In the genomic region with DNA sequence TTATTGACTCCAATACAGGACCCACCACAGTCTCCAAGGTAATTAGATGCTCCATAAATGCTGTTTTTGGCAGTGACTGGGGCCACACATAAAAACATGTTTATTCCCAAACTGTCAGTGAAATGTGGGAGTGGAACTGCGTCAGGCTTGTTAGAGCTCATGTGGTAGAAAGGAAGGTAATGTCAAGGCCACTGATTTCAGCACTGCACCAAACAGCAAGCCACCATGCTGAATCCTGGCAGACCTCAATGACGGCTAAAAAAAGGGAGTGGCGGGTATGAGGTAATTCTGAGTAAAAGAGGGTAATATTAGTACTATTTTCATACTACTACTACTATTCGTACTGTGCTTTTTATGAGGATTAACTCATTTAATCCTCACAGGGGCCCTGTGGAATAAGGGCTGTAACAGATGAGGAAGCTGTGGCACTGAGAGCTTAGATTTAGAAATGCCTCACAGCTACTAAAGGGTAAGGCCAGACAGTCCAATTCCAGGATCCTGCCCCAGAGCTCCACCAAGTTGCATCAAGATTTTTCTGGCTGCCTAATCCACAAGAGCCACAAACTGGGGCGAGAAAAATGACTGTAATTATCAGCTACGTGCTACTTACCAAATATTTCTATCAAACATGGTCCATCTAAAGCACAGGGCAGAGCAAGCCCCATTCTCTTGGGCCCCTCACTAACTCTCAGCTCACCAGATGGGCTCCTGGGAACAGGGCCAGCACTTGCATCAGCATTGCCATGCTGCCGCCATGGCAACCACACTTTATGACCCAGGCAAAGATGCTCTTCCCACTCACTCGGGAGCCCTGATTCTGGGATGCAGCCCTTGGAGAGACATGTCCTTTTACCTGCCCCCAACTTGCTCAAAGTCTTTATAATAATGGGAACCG, we compare ENCODE assay signal across 10 cellular contexts.
DNase-seq lines count a peak whose midpoint lies in the region; ATAC-seq and TF ChIP-seq lines count a peak whose summit lies in the region.
"Had no signal": no experiment of that assay in that cellular context is flagged by ENCODE, and none has a peak within 500 bp of the region (broad histone marks: within the 10 kb centered on the region; RNA-seq: fewer than 3 reads in every experiment).

No MANE protein-coding gene starts in this region.

- H3K9me3 Mint-ChIP-seq in stimulated activated naive B cell treated with anti-CD40 and anti-IgM and Interleukin-4, amounts not matched to agents 10 μg/mL and 1 μg/mL and 100 μg/mL, for 72 hours = no peaks in the 10 kb centered on the region

- H3K4me1 Mint-ChIP-seq in stimulated activated naive B cell treated with anti-CD40 and anti-IgM and Interleukin-4, amounts not matched to agents 10 μg/mL and 1 μg/mL and 100 μg/mL, for 72 hours = no peaks in the 10 kb centered on the region

- peaks cover 0 to 5% of the 10 kb centered on the region in 2 donors for H3K27me3 Mint-ChIP-seq in stimulated activated naive B cell treated with anti-CD40 and anti-IgM and Interleukin-4, amounts not matched to agents 10 μg/mL and 1 μg/mL and 100 μg/mL, for 72 hours

- H3K4me3 Mint-ChIP-seq in stimulated activated naive B cell treated with anti-CD40 and anti-IgM and Interleukin-4, amounts not matched to agents 10 μg/mL and 1 μg/mL and 100 μg/mL, for 72 hours = no peak overlapping the region

- DNase-seq in GM03348 (ENCODE audit: low spot score) (peak; percentile 30), NCI-H2227 treated with DMSO at 0.1 percent for 48 hours (lab: John Stamatoyannopoulos, UW) (peak; percentile 78), dermis blood vessel endothelial cell (peak; percentile 60), pons (ENCODE audit: low spot score) (peak; percentile 73), T-helper 2 cell (no peak), GM13977 (ENCODE audit: low spot score) (no peak)
- DNase-seq in stimulated activated naive B cell treated with anti-CD40 and anti-IgM and Interleukin-4, amounts not matched to agents 10 μg/mL and 1 μg/mL and 100 μg/mL, for 72 hours = no peak
- DNase-seq: body of pancreas; stimulated activated CD4-positive, alpha-beta T cell treated with anti-CD3 and anti-CD28 coated beads, Interleukin-4, amount 100 ng/mL, for 24 hours had no signal

- TF ChIP-seq CTCF in GM13977 (IDR thresholded peaks at IDR 0.05; ENCODE audit: extremely low read depth, insufficient read depth, missing control alignments) = no peak

- ATAC-seq in HG03469 (IDR thresholded peaks at IDR 0.05; ENCODE audit: unreplicated experiment) = no peak
- no peak for ATAC-seq in stimulated activated naive B cell treated with anti-CD40 and anti-IgM and Interleukin-4, amounts not matched to agents 10 μg/mL and 1 μg/mL and 100 μg/mL, for 72 hours (replicated peaks)
- ATAC-seq: body of pancreas had no signal

- in situ Hi-C loops in GM13977 (cut with MboI; ENCODE audit: low pct_unique_long_range_greater_than_20kb, low sequenced_read_pairs, unreplicated experiment) = loop anchor here (25.0 kb wide), 1 partner anchor 140 kb away; no protein-coding TSS in a partner anchor

- H3K27ac Mint-ChIP-seq in stimulated activated naive B cell treated with anti-CD40 and anti-IgM and Interleukin-4, amounts not matched to agents 10 μg/mL and 1 μg/mL and 100 μg/mL, for 72 hours = no peak overlapping the region

- no peaks in the 10 kb centered on the region for H3K36me3 Mint-ChIP-seq in stimulated activated naive B cell treated with anti-CD40 and anti-IgM and Interleukin-4, amounts not matched to agents 10 μg/mL and 1 μg/mL and 100 μg/mL, for 72 hours

Comparison
In these comparisons a context has a peak if more than half of its experiments do, and no peak if none do; other contexts are left out.
1. DNase-seq: peak in GM03348 (single experiment), NCI-H2227 treated with DMSO at 0.1 percent for 48 hours (single experiment), dermis blood vessel endothelial cell (single experiment) and pons (single experiment); none in T-helper 2 cell (0 of 5), stimulated activated naive B cell treated with anti-CD40 and anti-IgM and Interleukin-4, amounts not matched to agents 10 μg/mL and 1 μg/mL and 100 μg/mL, for 72 hours (single experiment) and GM13977 (single experiment).